ENCODE assay signal across 1 cellular context in genomic region chr3:187809979-187810568, GRCh38.
TF ChIP-seq lines count a peak whose summit lies in the region.

No MANE protein-coding gene starts in this region.

TF ChIP-seq in HepG2, 621 proteins besides CTCF, POLR2A, EP300 and RAD21 (continued from another document):
- TF ChIP-seq HOXA9 (CRISPR knock-in tag; IDR thresholded peaks at IDR 0.05; ENCODE audit: borderline replicate concordance) (no peak), TARDBP (CRISPR knock-in tag; IDR thresholded peaks at IDR 0.05) (no peak), ZNF660 (CRISPR knock-in tag; IDR thresholded peaks at IDR 0.05; ENCODE audit: borderline replicate concordance, low read depth) (no peak), ZFP36L2 (CRISPR knock-in tag; IDR thresholded peaks at IDR 0.05) (no peak), KDM1A (CRISPR knock-in tag; IDR thresholded peaks at IDR 0.05) (no peak), ZNF710 (CRISPR knock-in tag; IDR thresholded peaks at IDR 0.05; ENCODE audit: borderline replicate concordance) (no peak)
